In genomic region chr9:100066539-100066938, GRCh38 we compare ENCODE assay signal across 8 cellular contexts. TPM values are rescaled to one million over a fixed set of nuclear protein-coding genes. Genes with fewer than 3 reads are reported as not detected.
DNase-seq lines count a peak whose midpoint lies in the region; ATAC-seq and TF ChIP-seq lines count a peak whose summit lies in the region.

No MANE protein-coding gene starts in this region.

- peak overlapping the region in 2 of 8 donors; percentile 8 to 11 for H3K4me3 Mint-ChIP-seq in CD4-positive, alpha-beta memory T cell
- H3K4me3 Mint-ChIP-seq in T-helper 2 cell treated with Interferon-gamma antibody and Interleukin-4, amounts not matched to agents 5 μg/mL and 100 μg/mL, for 36 hours: no peak overlapping the region
- H3K4me3 Mint-ChIP-seq in activated naive CD4-positive, alpha-beta T cell treated with anti-CD3 and anti-CD28 coated beads for 36 hours: no peak overlapping the region

- H3K27ac ChIP-seq in CD4-positive, alpha-beta memory T cell (ENCODE audit: low read depth, low read length): no peak overlapping the region
- H3K27ac ChIP-seq in heart left ventricle: peak overlapping the region in 2 of 12 donors; percentile 32 to 51

- no peak for DNase-seq in CD4-positive, alpha-beta memory T cell
- DNase-seq in NAMALWA (ENCODE audit: low spot score) (peak; percentile 60), heart left ventricle (peak in 3 of 5 donors; percentile 32 to 33 (median 32)), GM19240 (ENCODE audit: insufficient read length, low spot score) (no peak)
- DNase-seq in T-helper 2 cell treated with Interferon-gamma antibody and Interleukin-4, amounts not matched to agents 5 μg/mL and 100 μg/mL, for 36 hours (ENCODE audit: low spot score): no peak
- no peak for DNase-seq in activated naive CD4-positive, alpha-beta T cell treated with anti-CD3 and anti-CD28 coated beads for 36 hours

- peaks cover 5% of the 10 kb centered on the region for H3K4me1 ChIP-seq in CD4-positive, alpha-beta memory T cell (ENCODE audit: insufficient read depth, low read length)
- peaks cover 0 to 31% (median 15%) of the 10 kb centered on the region in 12 donors for H3K4me1 ChIP-seq in heart left ventricle

- no peaks in the 10 kb centered on the region for H3K36me3 ChIP-seq in CD4-positive, alpha-beta memory T cell (ENCODE audit: insufficient read depth, low read length)
- no peaks in the 10 kb centered on the region for H3K36me3 ChIP-seq in heart left ventricle

- H3K27ac Mint-ChIP-seq in CD4-positive, alpha-beta memory T cell: peak overlapping the region in 5 of 7 donors; percentile 1 to 57 (median 22)
- H3K27ac Mint-ChIP-seq in T-helper 2 cell treated with Interferon-gamma antibody and Interleukin-4, amounts not matched to agents 5 μg/mL and 100 μg/mL, for 36 hours: no peak overlapping the region
- H3K27ac Mint-ChIP-seq in activated naive CD4-positive, alpha-beta T cell treated with anti-CD3 and anti-CD28 coated beads for 36 hours: no peak overlapping the region

- no peaks in the 10 kb centered on the region for H3K9me3 Mint-ChIP-seq in CD4-positive, alpha-beta memory T cell
- no peaks in the 10 kb centered on the region for H3K9me3 Mint-ChIP-seq in T-helper 2 cell treated with Interferon-gamma antibody and Interleukin-4, amounts not matched to agents 5 μg/mL and 100 μg/mL, for 36 hours
- no peaks in the 10 kb centered on the region for H3K9me3 Mint-ChIP-seq in activated naive CD4-positive, alpha-beta T cell treated with anti-CD3 and anti-CD28 coated beads for 36 hours

- no peak for TF ChIP-seq POLR2A in heart left ventricle (IDR thresholded peaks at IDR 0.05)

- H3K27me3 ChIP-seq in CD4-positive, alpha-beta memory T cell (ENCODE audit: insufficient read depth, low read length): no peaks in the 10 kb centered on the region
- H3K27me3 ChIP-seq in heart left ventricle: no peaks in the 10 kb centered on the region

- TF ChIP-seq CTCF in heart left ventricle (IDR thresholded peaks at IDR 0.05): no peak

- WGBS in heart left ventricle, 4 donors: 12 to 50% (median 20%) methylated on average over 2 of the region's 2 CpGs

- peak; percentile 60 for ATAC-seq in GM21528 (IDR thresholded peaks at IDR 0.05; ENCODE audit: low FRiP score, unreplicated experiment)
- ATAC-seq in heart left ventricle: peak in 3 of 4 donors; percentile 60 to 78 (median 63)
- no peak for ATAC-seq in HG03280 (IDR thresholded peaks at IDR 0.05; ENCODE audit: unreplicated experiment)

- H3K9me3 ChIP-seq in CD4-positive, alpha-beta memory T cell (ENCODE audit: control insufficient read depth in 1 of 2, low read length in 2 of 2): no peaks in the 10 kb centered on the region
- H3K9me3 ChIP-seq in heart left ventricle: no peaks in the 10 kb centered on the region

- peaks cover 0 to 10% of the 10 kb centered on the region in 2 donors for H3K36me3 Mint-ChIP-seq in CD4-positive, alpha-beta memory T cell
- H3K36me3 Mint-ChIP-seq in T-helper 2 cell treated with Interferon-gamma antibody and Interleukin-4, amounts not matched to agents 5 μg/mL and 100 μg/mL, for 36 hours (ENCODE audit: low read depth): peaks cover 9% of the 10 kb centered on the region
- peaks cover 2% of the 10 kb centered on the region for H3K36me3 Mint-ChIP-seq in activated naive CD4-positive, alpha-beta T cell treated with anti-CD3 and anti-CD28 coated beads for 36 hours (ENCODE audit: low read depth)

- intact Hi-C loops in CD4-positive, alpha-beta memory T cell (cut with micrococcal nuclease): no loop called here
- intact Hi-C loops in heart left ventricle (cut with DNase I): loop anchor here in 1 of 10 donors (1.0 kb wide), 1 partner anchor 13 kb away; no protein-coding TSS in a partner anchor
- intact Hi-C loops in activated naive CD4-positive, alpha-beta T cell treated with anti-CD3 and anti-CD28 coated beads for 36 hours (cut with micrococcal nuclease): no loop called here

- peaks cover 17 to 30% (median 21%) of the 10 kb centered on the region in 4 donors for H3K4me1 Mint-ChIP-seq in CD4-positive, alpha-beta memory T cell
- H3K4me1 Mint-ChIP-seq in T-helper 2 cell treated with Interferon-gamma antibody and Interleukin-4, amounts not matched to agents 5 μg/mL and 100 μg/mL, for 36 hours (ENCODE audit: low read depth): peaks cover 10% of the 10 kb centered on the region
- H3K4me1 Mint-ChIP-seq in activated naive CD4-positive, alpha-beta T cell treated with anti-CD3 and anti-CD28 coated beads for 36 hours (ENCODE audit: low read depth): peaks cover 15% of the 10 kb centered on the region

- no peaks in the 10 kb centered on the region for H3K27me3 Mint-ChIP-seq in CD4-positive, alpha-beta memory T cell
- H3K27me3 Mint-ChIP-seq in T-helper 2 cell treated with Interferon-gamma antibody and Interleukin-4, amounts not matched to agents 5 μg/mL and 100 μg/mL, for 36 hours (ENCODE audit: low read depth): no peaks in the 10 kb centered on the region
- no peaks in the 10 kb centered on the region for H3K27me3 Mint-ChIP-seq in activated naive CD4-positive, alpha-beta T cell treated with anti-CD3 and anti-CD28 coated beads for 36 hours (ENCODE audit: low read depth)

- H3K4me3 ChIP-seq in CD4-positive, alpha-beta memory T cell (ENCODE audit: low read length in 2 of 2): no peak overlapping the region
- peak overlapping the region in 3 of 12 donors; percentile 7 to 22 (median 10) for H3K4me3 ChIP-seq in heart left ventricle

- POLR2A ChIA-PET in CD4-positive, alpha-beta memory T cell (lab: Charles Lee; ENCODE audit: partially characterized antibody): interaction anchor here (0.7 to 1.0 kb wide), 2 partner anchors 20 to 851 kb away, joined by 3 read pairs; no protein-coding TSS in a partner anchor

- CTCF ChIA-PET in CD4-positive, alpha-beta memory T cell (lab: Charles Lee; ENCODE audit: partially characterized antibody): no interaction called here
- CTCF ChIA-PET in activated naive CD4-positive, alpha-beta T cell treated with anti-CD3 and anti-CD28 coated beads for 36 hours (lab: Charles Lee): interaction anchor here (0.6 kb wide), 1 partner anchor 667 kb away, joined by 3 read pairs; no protein-coding TSS in a partner anchor

RNA-seq across cellular contexts. Expression of gene ERP44, which starts 32.3 kb away (rescaled TPM):
- total RNA-seq in CD4-positive, alpha-beta memory T cell: 10 to 100 TPM; 16.5 to 17.0 TPM
- polyA plus RNA-seq in CD4-positive, alpha-beta memory T cell: 10 to 100 TPM; 35.6 to 44.7 TPM
- total RNA-seq in heart left ventricle: 10 to 100 TPM in 8 of 9 donors, 1 to 10 TPM in 1; 7.9 to 20.5 (median 15.7) TPM
- polyA plus RNA-seq in heart left ventricle: 10 to 100 TPM; 13.1 to 21.6 TPM
- 1 to 10 TPM; 9.1 to 9.5 TPM for total RNA-seq in activated naive CD4-positive, alpha-beta T cell treated with anti-CD3 and anti-CD28 coated beads for 36 hours

RNA-seq across cellular contexts. Expression of gene INVS, which starts 32.5 kb away (rescaled TPM):
- 10 to 100 TPM; 17.6 to 22.9 TPM for total RNA-seq in CD4-positive, alpha-beta memory T cell
- polyA plus RNA-seq in CD4-positive, alpha-beta memory T cell: 1 to 10 TPM; 6.5 to 9.0 TPM
- 10 to 100 TPM in 1 of 9 donors, 1 to 10 TPM in 8; 4.9 to 10.4 (median 7.5) TPM for total RNA-seq in heart left ventricle
- polyA plus RNA-seq in heart left ventricle: 1 to 10 TPM; 2.5 to 2.8 TPM
- 1 to 10 TPM; 5.7 to 7.3 TPM for total RNA-seq in activated naive CD4-positive, alpha-beta T cell treated with anti-CD3 and anti-CD28 coated beads for 36 hours

Comparison
In these comparisons a context has a peak if more than half of its experiments do, and no peak if none do; other contexts are left out.
1. DNase-seq: peak in NAMALWA (single experiment) and heart left ventricle (3 of 5); none in CD4-positive, alpha-beta memory T cell (0 of 5), T-helper 2 cell treated with Interferon-gamma antibody and Interleukin-4, amounts not matched to agents 5 μg/mL and 100 μg/mL, for 36 hours (single experiment), activated naive CD4-positive, alpha-beta T cell treated with anti-CD3 and anti-CD28 coated beads for 36 hours (single experiment) and GM19240 (single experiment).
2. H3K27ac Mint-ChIP-seq: peak in CD4-positive, alpha-beta memory T cell (5 of 7); none in T-helper 2 cell treated with Interferon-gamma antibody and Interleukin-4, amounts not matched to agents 5 μg/mL and 100 μg/mL, for 36 hours (single experiment) and activated naive CD4-positive, alpha-beta T cell treated with anti-CD3 and anti-CD28 coated beads for 36 hours (single experiment).